Comparison of ENCODE assay signal across 1 cellular context in the genomic region with DNA sequence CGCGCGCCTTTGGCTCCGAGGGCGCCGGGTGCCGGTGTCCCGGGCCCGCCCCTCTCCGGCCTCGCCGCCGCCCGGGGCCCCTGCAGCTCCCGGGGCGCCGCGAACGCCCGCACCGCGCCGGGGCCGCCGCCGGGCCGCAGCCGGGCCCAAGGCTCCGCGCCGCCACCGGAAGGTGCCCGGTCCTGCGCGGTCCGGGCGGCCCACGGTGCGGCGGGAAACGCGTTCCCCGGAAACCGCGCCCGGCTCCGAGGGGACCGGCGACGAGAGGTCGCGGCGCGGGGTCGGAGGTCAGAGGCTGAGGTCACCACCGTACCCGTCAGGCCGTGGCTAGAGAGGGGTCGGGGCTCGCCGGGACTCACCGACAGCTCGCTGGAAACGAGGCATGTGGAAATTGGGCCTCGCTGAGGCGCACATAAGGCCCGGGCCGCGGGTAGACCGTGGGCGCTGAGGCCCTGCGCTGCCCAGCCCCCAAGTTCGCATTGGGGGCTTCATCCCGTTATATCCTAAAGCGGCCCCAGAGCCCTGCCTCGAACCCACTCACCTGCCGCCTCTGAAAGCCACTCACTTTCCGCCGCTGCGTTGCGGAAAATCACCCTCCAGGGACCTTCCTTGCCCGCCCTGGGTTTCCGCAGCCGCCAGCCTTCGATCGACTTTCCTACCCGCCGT.
TF ChIP-seq lines count a peak whose summit lies in the region.

A gene (minus strand): TSS at position 167 of the 666 bp plus-strand sequence. CDS start 745 bp downstream, outside the sequence.

TF ChIP-seq in SK-N-SH treated with all-trans-retinoic acid at 6 μM for 48 hours, 23 proteins besides CTCF, POLR2A, EP300 and RAD21 (continued from another document):
- TF ChIP-seq ZNF70 (CRISPR knock-in tag; IDR thresholded peaks at IDR 0.05), result no peak
- TF ChIP-seq, protein P1, sequence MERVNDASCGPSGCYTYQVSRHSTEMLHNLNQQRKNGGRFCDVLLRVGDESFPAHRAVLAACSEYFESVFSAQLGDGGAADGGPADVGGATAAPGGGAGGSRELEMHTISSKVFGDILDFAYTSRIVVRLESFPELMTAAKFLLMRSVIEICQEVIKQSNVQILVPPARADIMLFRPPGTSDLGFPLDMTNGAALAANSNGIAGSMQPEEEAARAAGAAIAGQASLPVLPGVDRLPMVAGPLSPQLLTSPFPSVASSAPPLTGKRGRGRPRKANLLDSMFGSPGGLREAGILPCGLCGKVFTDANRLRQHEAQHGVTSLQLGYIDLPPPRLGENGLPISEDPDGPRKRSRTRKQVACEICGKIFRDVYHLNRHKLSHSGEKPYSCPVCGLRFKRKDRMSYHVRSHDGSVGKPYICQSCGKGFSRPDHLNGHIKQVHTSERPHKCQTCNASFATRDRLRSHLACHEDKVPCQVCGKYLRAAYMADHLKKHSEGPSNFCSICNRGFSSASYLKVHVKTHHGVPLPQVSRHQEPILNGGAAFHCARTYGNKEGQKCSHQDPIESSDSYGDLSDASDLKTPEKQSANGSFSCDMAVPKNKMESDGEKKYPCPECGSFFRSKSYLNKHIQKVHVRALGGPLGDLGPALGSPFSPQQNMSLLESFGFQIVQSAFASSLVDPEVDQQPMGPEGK (CRISPR knock-in tag; IDR thresholded peaks at IDR 0.05; ENCODE audit: borderline replicate concordance), result no peak
- TF ChIP-seq ZC3H10 (CRISPR knock-in tag; IDR thresholded peaks at IDR 0.05), result no peak
- peak; percentile 77; the same call in 1 of the 2 replicates for TF ChIP-seq CSDC2 (CRISPR knock-in tag; IDR thresholded peaks at IDR 0.05)
- TF ChIP-seq ZFP3 (CRISPR knock-in tag; IDR thresholded peaks at IDR 0.05), result peak; percentile 82
- TF ChIP-seq ZNF8 (CRISPR knock-in tag; IDR thresholded peaks at IDR 0.05), result no peak
- no peak for TF ChIP-seq ARNTL (CRISPR knock-in tag; IDR thresholded peaks at IDR 0.05; ENCODE audit: borderline replicate concordance, low read depth)
- TF ChIP-seq PPARA (CRISPR knock-in tag; IDR thresholded peaks at IDR 0.05; ENCODE audit: borderline replicate concordance), result no peak
- TF ChIP-seq, protein P2, sequence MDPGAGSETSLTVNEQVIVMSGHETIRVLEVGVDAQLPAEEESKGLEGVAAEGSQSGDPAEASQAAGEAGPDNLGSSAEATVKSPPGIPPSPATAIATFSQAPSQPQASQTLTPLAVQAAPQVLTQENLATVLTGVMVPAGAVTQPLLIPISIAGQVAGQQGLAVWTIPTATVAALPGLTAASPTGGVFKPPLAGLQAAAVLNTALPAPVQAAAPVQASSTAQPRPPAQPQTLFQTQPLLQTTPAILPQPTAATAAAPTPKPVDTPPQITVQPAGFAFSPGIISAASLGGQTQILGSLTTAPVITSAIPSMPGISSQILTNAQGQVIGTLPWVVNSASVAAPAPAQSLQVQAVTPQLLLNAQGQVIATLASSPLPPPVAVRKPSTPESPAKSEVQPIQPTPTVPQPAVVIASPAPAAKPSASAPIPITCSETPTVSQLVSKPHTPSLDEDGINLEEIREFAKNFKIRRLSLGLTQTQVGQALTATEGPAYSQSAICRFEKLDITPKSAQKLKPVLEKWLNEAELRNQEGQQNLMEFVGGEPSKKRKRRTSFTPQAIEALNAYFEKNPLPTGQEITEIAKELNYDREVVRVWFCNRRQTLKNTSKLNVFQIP (CRISPR knock-in tag; IDR thresholded peaks at IDR 0.05; ENCODE audit: borderline replicate concordance, low read depth), result 0 out of 2 replicates have a peak, but pooled peaks have one; percentile 69
